ENCODE assay signal across 1 cellular context in the genomic region with DNA sequence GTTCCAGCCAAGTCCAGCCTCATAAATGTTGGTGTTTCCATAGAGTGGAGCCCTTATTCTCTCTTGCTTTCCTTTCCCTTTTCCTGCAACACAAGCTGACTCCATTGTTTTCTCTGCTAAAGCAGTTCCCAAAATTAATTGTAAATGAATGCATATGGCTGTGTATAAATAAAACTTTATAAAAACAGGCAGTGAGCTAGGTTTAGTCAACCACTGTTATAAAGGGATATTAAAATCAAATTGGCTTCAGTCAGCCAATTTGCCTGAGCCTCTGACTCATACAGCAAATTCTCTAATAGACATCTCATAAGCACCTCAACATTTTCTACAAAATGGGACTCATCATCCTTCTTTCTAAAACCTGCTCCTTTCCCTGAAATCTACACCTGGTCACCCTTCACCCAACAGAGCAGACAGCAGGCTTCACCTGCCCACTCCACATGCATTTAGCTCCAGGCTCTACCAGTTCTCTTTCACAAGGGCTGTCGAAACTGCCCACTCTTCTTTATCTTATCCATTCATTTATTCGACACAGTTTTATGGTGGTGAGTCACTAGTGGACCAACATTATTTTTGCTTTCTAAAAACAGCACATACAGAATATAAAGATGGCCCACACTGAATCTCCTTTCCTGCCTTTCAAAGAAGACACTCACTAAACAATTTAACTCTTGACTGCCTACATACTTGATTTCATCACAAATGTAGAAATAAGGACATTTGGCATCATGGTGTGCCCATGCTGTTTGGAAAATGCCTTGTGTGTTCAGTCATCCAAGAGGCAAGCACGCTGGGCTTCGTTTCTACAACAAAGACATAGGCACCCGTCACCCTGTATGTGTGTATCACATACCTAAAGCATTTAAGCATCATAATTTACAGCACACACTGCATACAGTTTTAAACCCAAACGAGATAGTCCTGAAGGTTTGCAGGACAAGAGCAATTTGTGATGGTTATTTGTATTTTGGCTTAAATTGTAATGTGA.
TF ChIP-seq lines count a peak whose summit lies in the region.

No MANE protein-coding gene starts in this region.

TF ChIP-seq in K562, 482 proteins besides CTCF, POLR2A, EP300 and RAD21 (continued from another document):
- TF ChIP-seq, protein P1, sequence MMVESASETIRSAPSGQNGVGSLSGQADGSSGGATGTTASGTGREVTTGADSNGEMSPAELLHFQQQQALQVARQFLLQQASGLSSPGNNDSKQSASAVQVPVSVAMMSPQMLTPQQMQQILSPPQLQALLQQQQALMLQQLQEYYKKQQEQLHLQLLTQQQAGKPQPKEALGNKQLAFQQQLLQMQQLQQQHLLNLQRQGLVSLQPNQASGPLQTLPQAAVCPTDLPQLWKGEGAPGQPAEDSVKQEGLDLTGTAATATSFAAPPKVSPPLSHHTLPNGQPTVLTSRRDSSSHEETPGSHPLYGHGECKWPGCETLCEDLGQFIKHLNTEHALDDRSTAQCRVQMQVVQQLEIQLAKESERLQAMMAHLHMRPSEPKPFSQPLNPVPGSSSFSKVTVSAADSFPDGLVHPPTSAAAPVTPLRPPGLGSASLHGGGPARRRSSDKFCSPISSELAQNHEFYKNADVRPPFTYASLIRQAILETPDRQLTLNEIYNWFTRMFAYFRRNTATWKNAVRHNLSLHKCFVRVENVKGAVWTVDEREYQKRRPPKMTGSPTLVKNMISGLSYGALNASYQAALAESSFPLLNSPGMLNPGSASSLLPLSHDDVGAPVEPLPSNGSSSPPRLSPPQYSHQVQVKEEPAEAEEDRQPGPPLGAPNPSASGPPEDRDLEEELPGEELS (CRISPR knock-in tag; IDR thresholded peaks at IDR 0.05; ENCODE audit: borderline replicate concordance) = no peak
- no peak for TF ChIP-seq PHB (CRISPR knock-in tag; IDR thresholded peaks at IDR 0.05)
